In the genomic region with DNA sequence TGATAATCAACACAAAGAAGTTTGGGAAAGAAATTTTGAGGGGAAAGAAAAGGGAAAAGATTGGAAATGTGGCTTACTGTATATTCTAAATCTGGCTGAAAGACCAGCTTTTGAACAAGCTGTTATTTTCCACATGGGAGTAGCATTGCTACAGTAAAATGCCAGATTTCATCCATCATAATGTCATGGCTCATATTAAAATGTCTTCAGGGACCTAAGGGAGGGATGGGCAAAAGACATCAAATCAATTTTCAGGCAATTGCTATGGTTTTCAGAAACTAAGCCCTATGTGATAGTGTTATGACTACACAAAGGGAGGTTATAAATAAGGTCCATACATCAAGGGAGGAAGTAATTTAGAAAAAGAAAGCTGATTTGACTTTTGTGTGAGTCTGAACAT, we compare ENCODE assay signal across 6 cellular contexts.
"Had no signal": no experiment of that assay in that cellular context is flagged by ENCODE, and none has a peak within 500 bp of the region (broad histone marks: within the 10 kb centered on the region; RNA-seq: fewer than 3 reads in every experiment).

No MANE protein-coding gene starts in this region.

- DNase-seq: H9, HCEC 1CT had no signal

- H3K27ac ChIP-seq: HL-60 had no signal

- ATAC-seq: GM23338, HepG2 had no signal

- H3K4me3 ChIP-seq: GM23338 had no signal

- H3K4me3 Mint-ChIP-seq: GM23338, H9 had no signal

- H3K4me2 ChIP-seq: GM23338 had no signal

- H3K4me1 Mint-ChIP-seq: GM23338 had no signal

- H3K27ac Mint-ChIP-seq: GM23338, H9, IgD-negative memory B cell had no signal

- H3K27me3 Mint-ChIP-seq: IgD-negative memory B cell had no signal

- H2AFZ ChIP-seq: GM23338 had no signal

- H3K36me3 Mint-ChIP-seq: IgD-negative memory B cell had no signal
